ENCODE assay signal across 23 cellular contexts in the genomic region with DNA sequence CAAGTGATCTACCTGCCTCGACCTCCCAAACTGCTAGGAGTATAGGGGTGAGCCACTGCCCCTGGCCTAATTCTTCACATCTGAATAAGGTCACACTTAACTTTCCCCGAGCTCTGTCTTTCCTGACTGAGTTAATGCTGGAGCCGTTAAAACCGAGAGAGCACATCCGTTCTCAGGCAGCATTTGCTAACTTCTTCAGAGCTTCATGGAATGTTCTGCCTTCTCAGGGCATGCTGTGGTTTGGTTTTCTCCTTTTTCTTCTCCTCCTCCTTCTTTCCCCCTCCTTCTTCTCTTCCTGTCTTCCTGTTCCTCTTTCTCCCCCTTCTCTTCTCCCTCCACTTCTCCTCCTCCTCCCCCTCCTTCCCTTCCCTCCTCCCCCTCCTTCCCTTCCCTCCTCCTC.
"Had no signal": no experiment of that assay in that cellular context is flagged by ENCODE, and none has a peak within 500 bp of the region (broad histone marks: within the 10 kb centered on the region; RNA-seq: fewer than 3 reads in every experiment).

No MANE protein-coding gene starts in this region.

- ATAC-seq: activated CD4-positive, CD25-positive, alpha-beta regulatory T cell treated with anti-CD3 and anti-CD28 coated beads, Interleukin-2, amount 50 U/mL, for 24 hours; heart right ventricle; naive thymus-derived CD4-positive, alpha-beta T cell; psoas muscle; stimulated activated naive B cell treated with anti-CD40 and anti-IgM and Interleukin-4, amounts not matched to agents 10 μg/mL and 1 μg/mL and 100 μg/mL, for 72 hours had no signal

- DNase-seq: activated CD4-positive, alpha-beta T cell treated with anti-CD3 and anti-CD28 coated beads for 48 hours; activated CD4-positive, alpha-beta T cell treated with anti-CD3 and anti-CD28 coated beads, Interleukin-2, amount 50 U/mL, for 48 hours; activated CD8-positive, alpha-beta memory T cell treated with anti-CD3 and anti-CD28 coated beads, Interleukin-2, amount 50 U/mL, for 4 hours; activated gamma-delta T cell; activated naive CD4-positive, alpha-beta T cell treated with anti-CD3 and anti-CD28 coated beads, Interleukin-2, amount 10 ng/mL, durations not matched to agents 7 days and 5 days; activated naive CD8-positive, alpha-beta T cell treated with anti-CD3 and anti-CD28 coated beads, Interleukin-2, amount 10 ng/mL, durations not matched to agents 7 days and 5 days; activated T-cell treated with anti-CD3 and anti-CD28 coated beads, Interleukin-2, amount 50 U/mL, for 24 hours; esophagus squamous epithelium; foreskin melanocyte; heart right ventricle; midbrain; naive thymus-derived CD4-positive, alpha-beta T cell; occipital lobe; psoas muscle; stimulated activated CD4-positive, alpha-beta T cell treated with anti-CD3 and anti-CD28 coated beads, Interleukin-1b, Interleukin-23, amount 100 ng/mL, for 48 hours; stimulated activated CD4-positive, alpha-beta T cell treated with anti-CD3 and anti-CD28 coated beads, Interleukin-4, amount 100 ng/mL, for 4 hours; stimulated activated CD8-positive, alpha-beta memory T cell treated with anti-CD3 and anti-CD28 coated beads, Interleukin-4, amount 100 ng/mL, for 48 hours; stimulated activated naive B cell treated with anti-CD40 and anti-IgM and Interleukin-4, amounts not matched to agents 10 μg/mL and 1 μg/mL and 100 μg/mL, for 72 hours; testis; transverse colon had no signal

- H3K27me3 Mint-ChIP-seq: activated naive CD4-positive, alpha-beta T cell treated with anti-CD3 and anti-CD28 coated beads, Interleukin-2, amount 10 ng/mL, durations not matched to agents 7 days and 5 days; activated naive CD8-positive, alpha-beta T cell treated with anti-CD3 and anti-CD28 coated beads, Interleukin-2, amount 10 ng/mL, durations not matched to agents 7 days and 5 days; activated T-cell treated with anti-CD3 and anti-CD28 coated beads, Interleukin-2, amount 50 U/mL, for 24 hours; naive thymus-derived CD4-positive, alpha-beta T cell; stimulated activated naive B cell treated with anti-CD40 and anti-IgM and Interleukin-4, amounts not matched to agents 10 μg/mL and 1 μg/mL and 100 μg/mL, for 72 hours had no signal

- H3K9me3 Mint-ChIP-seq: activated naive CD8-positive, alpha-beta T cell treated with anti-CD3 and anti-CD28 coated beads, Interleukin-2, amount 10 ng/mL, durations not matched to agents 7 days and 5 days; activated T-cell treated with anti-CD3 and anti-CD28 coated beads, Interleukin-2, amount 50 U/mL, for 24 hours had no signal

- H3K4me1 Mint-ChIP-seq: activated naive CD4-positive, alpha-beta T cell treated with anti-CD3 and anti-CD28 coated beads, Interleukin-2, amount 10 ng/mL, durations not matched to agents 7 days and 5 days; activated naive CD8-positive, alpha-beta T cell treated with anti-CD3 and anti-CD28 coated beads, Interleukin-2, amount 10 ng/mL, durations not matched to agents 7 days and 5 days; brain; neural progenitor cell had no signal

- H3K4me3 Mint-ChIP-seq: activated naive CD4-positive, alpha-beta T cell treated with anti-CD3 and anti-CD28 coated beads, Interleukin-2, amount 10 ng/mL, durations not matched to agents 7 days and 5 days; activated naive CD8-positive, alpha-beta T cell treated with anti-CD3 and anti-CD28 coated beads, Interleukin-2, amount 10 ng/mL, durations not matched to agents 7 days and 5 days; activated T-cell treated with anti-CD3 and anti-CD28 coated beads, Interleukin-2, amount 50 U/mL, for 24 hours; brain; naive thymus-derived CD4-positive, alpha-beta T cell; neural progenitor cell; stimulated activated naive B cell treated with anti-CD40 and anti-IgM and Interleukin-4, amounts not matched to agents 10 μg/mL and 1 μg/mL and 100 μg/mL, for 72 hours had no signal

- H3K27ac Mint-ChIP-seq: activated naive CD4-positive, alpha-beta T cell treated with anti-CD3 and anti-CD28 coated beads, Interleukin-2, amount 10 ng/mL, durations not matched to agents 7 days and 5 days; activated naive CD8-positive, alpha-beta T cell treated with anti-CD3 and anti-CD28 coated beads, Interleukin-2, amount 10 ng/mL, durations not matched to agents 7 days and 5 days; activated T-cell treated with anti-CD3 and anti-CD28 coated beads, Interleukin-2, amount 50 U/mL, for 24 hours; brain; naive thymus-derived CD4-positive, alpha-beta T cell; neural progenitor cell; stimulated activated naive B cell treated with anti-CD40 and anti-IgM and Interleukin-4, amounts not matched to agents 10 μg/mL and 1 μg/mL and 100 μg/mL, for 72 hours had no signal

- H3K36me3 Mint-ChIP-seq: brain, neural progenitor cell had no signal
